In genomic region chr3:50624634-50625033, GRCh38 we compare ENCODE assay signal across 12 cellular contexts. TPM values are rescaled to one million over a fixed set of nuclear protein-coding genes. Genes with fewer than 3 reads are reported as not detected.
A peak's percentile ranks its signal among the peaks of the same experiment; 100 is the strongest.
DNase-seq lines count a peak whose midpoint lies in the region; ATAC-seq and TF ChIP-seq lines count a peak whose summit lies in the region.
"Had no signal": no experiment of that assay in that cellular context is flagged by ENCODE, and none has a peak within 500 bp of the region (broad histone marks: within the 10 kb centered on the region; RNA-seq: fewer than 3 reads in every experiment).

No MANE protein-coding gene starts in this region.

- H3K4me2 ChIP-seq in PC-3 (ENCODE audit: low read length) = peak overlapping the region; percentile 52

- H3K4me1 ChIP-seq in PC-3 (ENCODE audit: insufficient read depth, low read length) = peaks cover 92% of the 10 kb centered on the region
- peaks cover 65 to 99% (median 75%) of the 10 kb centered on the region in 3 donors for H3K4me1 ChIP-seq in skeletal muscle tissue (ENCODE audit: control insufficient read depth in 3 of 3, insufficient read depth in 3 of 3, low read length in 3 of 3)
- H3K4me1 ChIP-seq: testis had no signal

- H3K36me3 Mint-ChIP-seq in activated CD8-positive, alpha-beta memory T cell treated with anti-CD3 and anti-CD28 coated beads, Interleukin-2, amount 10 ng/mL, durations not matched to agents 7 days and 5 days = peaks cover 36% of the 10 kb centered on the region

- no peak for TF ChIP-seq CTCF in PC-3 (conservative IDR thresholded peaks at IDR 0.05; ENCODE audit: low read depth, low read length)

- H3K4me3 Mint-ChIP-seq in activated CD8-positive, alpha-beta memory T cell treated with anti-CD3 and anti-CD28 coated beads, Interleukin-2, amount 10 ng/mL, durations not matched to agents 7 days and 5 days = peak overlapping the region; percentile 54

- no peaks in the 10 kb centered on the region for H3K27me3 ChIP-seq in PC-3 (ENCODE audit: low read length)
- H3K27me3 ChIP-seq in skeletal muscle tissue (ENCODE audit: control insufficient read depth in 3 of 3, insufficient read depth in 3 of 3, low read length in 3 of 3) = no peaks in the 10 kb centered on the region
- H3K27me3 ChIP-seq: SJSA1, testis had no signal

- no TSS peak for BruUV-seq in PC-3 (replicated peaks; lab: Mats Ljungman, UMichigan)

- H3K9me2 ChIP-seq in PC-3 (replicated peaks; ENCODE audit: low read length) = no peaks in the 10 kb centered on the region

- no peaks in the 10 kb centered on the region for H3K27me3 Mint-ChIP-seq in activated CD8-positive, alpha-beta memory T cell treated with anti-CD3 and anti-CD28 coated beads, Interleukin-2, amount 10 ng/mL, durations not matched to agents 7 days and 5 days

- peak overlapping the region; percentile 6; the same call in 1 of the 2 replicates for H3K27ac ChIP-seq in PC-3 (ENCODE audit: low read length)
- peak overlapping the region; percentile 86 for H3K27ac ChIP-seq in epithelial cell of prostate
- peak overlapping the region; percentile 93 for H3K27ac ChIP-seq in skeletal muscle tissue (ENCODE audit: low read depth, low read length)
- H3K27ac ChIP-seq: SJSA1, testis had no signal

- intact Hi-C loops in PC-3 (cut with micrococcal nuclease) = loop anchor here (5.0 kb wide), 1 partner anchor 348 kb away; no protein-coding TSS in a partner anchor

- no peaks in the 10 kb centered on the region for H3K9me3 Mint-ChIP-seq in activated CD8-positive, alpha-beta memory T cell treated with anti-CD3 and anti-CD28 coated beads, Interleukin-2, amount 10 ng/mL, durations not matched to agents 7 days and 5 days (ENCODE audit: low read depth)

- no peaks in the 10 kb centered on the region for H4K20me1 ChIP-seq in PC-3 (ENCODE audit: low read length)

- H3K79me2 ChIP-seq in PC-3 (ENCODE audit: low read length) = peaks cover 95% of the 10 kb centered on the region

- CTCF ChIA-PET in activated CD8-positive, alpha-beta memory T cell treated with anti-CD3 and anti-CD28 coated beads, Interleukin-2, amount 10 ng/mL, durations not matched to agents 7 days and 5 days (lab: Charles Lee) = interaction anchor here (0.9 to 2.5 kb wide), 7 partner anchors 8 to 67 kb away, joined by 3 to 8 read pairs (median 5); partner anchors contain the start of gene MAPKAPK3
- CTCF ChIA-PET in PC-3 (lab: Charles Lee) = interaction anchor here (0.7 kb wide), 1 partner anchor 28 kb away, joined by 3 read pairs; no protein-coding TSS in a partner anchor

- H3K4me1 Mint-ChIP-seq in activated CD8-positive, alpha-beta memory T cell treated with anti-CD3 and anti-CD28 coated beads, Interleukin-2, amount 10 ng/mL, durations not matched to agents 7 days and 5 days = peaks cover 88% of the 10 kb centered on the region

- no peaks in the 10 kb centered on the region for H3F3A ChIP-seq in PC-3 (ENCODE audit: low read length, unreplicated experiment)

- H3K36me3 ChIP-seq in PC-3 (ENCODE audit: low read depth, low read length) (peaks cover 17% of the 10 kb centered on the region), skeletal muscle tissue (ENCODE audit: control insufficient read depth in 3 of 3, insufficient read depth in 3 of 3, low read length in 3 of 3) (peaks cover 2 to 4% (median 4%) of the 10 kb centered on the region in 3 donors)
- H3K36me3 ChIP-seq: SJSA1 had no signal

- peak overlapping the region; percentile 83 for H3K27ac Mint-ChIP-seq in activated CD8-positive, alpha-beta memory T cell treated with anti-CD3 and anti-CD28 coated beads, Interleukin-2, amount 10 ng/mL, durations not matched to agents 7 days and 5 days

- H3K4me3 ChIP-seq in PC-3 (ENCODE audit: low read length) (no peak overlapping the region), skeletal muscle tissue (ENCODE audit: low read length in 3 of 3) (peak overlapping the region in 2 of 3 donors; percentile 29 to 58)
- H3K4me3 ChIP-seq: SJSA1, testis had no signal

- no peak for ATAC-seq in activated CD8-positive, alpha-beta memory T cell treated with anti-CD3 and anti-CD28 coated beads, Interleukin-2, amount 10 ng/mL, durations not matched to agents 7 days and 5 days
- ATAC-seq in PC-3 = peak; percentile 9
- no peak for ATAC-seq in HG03039 (IDR thresholded peaks at IDR 0.05; ENCODE audit: unreplicated experiment)
- no peak for ATAC-seq in HG03135 (IDR thresholded peaks at IDR 0.05; ENCODE audit: unreplicated experiment)
- no peak for ATAC-seq in HG02610 (IDR thresholded peaks at IDR 0.05; ENCODE audit: unreplicated experiment)

- POLR2A ChIA-PET in PC-3 (lab: Charles Lee; ENCODE audit: unreplicated experiment) = no interaction called here

- H3K9me3 ChIP-seq in PC-3 (ENCODE audit: low read length) (no peaks in the 10 kb centered on the region), skeletal muscle tissue (ENCODE audit: control insufficient read depth in 3 of 3, low read length in 3 of 3) (no peaks in the 10 kb centered on the region)
- H3K9me3 ChIP-seq: SJSA1, testis had no signal

- H3K9ac ChIP-seq in PC-3 (ENCODE audit: low read length) = no peak overlapping the region
- H3K9ac ChIP-seq in skeletal muscle tissue (ENCODE audit: low read depth in 1 of 3, low read length in 3 of 3) = peak overlapping the region in 2 of 3 donors; percentile 75 to 87

- DNase-seq in activated CD8-positive, alpha-beta memory T cell treated with anti-CD3 and anti-CD28 coated beads, Interleukin-2, amount 10 ng/mL, durations not matched to agents 7 days and 5 days = no peak
- DNase-seq in activated CD8-positive, alpha-beta memory T cell treated with anti-CD3 and anti-CD28 coated beads for 24 hours = no peak
- DNase-seq in PC-3 (peak; percentile 80), epithelial cell of prostate (ENCODE audit: low read depth, low spot score) (no peak)
- DNase-seq: head of caudate nucleus, NCI-H2107, testis had no signal

- no peak overlapping the region for H2AFZ ChIP-seq in PC-3 (ENCODE audit: low read length)

RNA-seq across cellular contexts. Expression of gene MAPKAPK3, which starts 7.7 kb away (rescaled TPM):
- total RNA-seq in activated CD8-positive, alpha-beta memory T cell treated with anti-CD3 and anti-CD28 coated beads, Interleukin-2, amount 10 ng/mL, durations not matched to agents 7 days and 5 days = 100 to 1,000 TPM; 156 to 175 TPM
- 142 and 174 TPM in 2 replicates for total RNA-seq in PC-3 (2014; rRNA removed)
- total RNA-seq in skeletal muscle tissue = 20.9 TPM

RNA-seq across cellular contexts. Expression of gene CISH, which starts 13.1 kb away (rescaled TPM):
- total RNA-seq in activated CD8-positive, alpha-beta memory T cell treated with anti-CD3 and anti-CD28 coated beads, Interleukin-2, amount 10 ng/mL, durations not matched to agents 7 days and 5 days = 100 to 1,000 TPM; 266 to 369 TPM
- total RNA-seq in PC-3 (2014; rRNA removed) (1.6 and 2.3 TPM in 2 replicates), skeletal muscle tissue (4.7 TPM)

RNA-seq across cellular contexts. Expression of gene DOCK3, which starts 50.1 kb away (rescaled TPM):
- 1 to 10 TPM; 3.4 to 4.1 TPM for total RNA-seq in activated CD8-positive, alpha-beta memory T cell treated with anti-CD3 and anti-CD28 coated beads, Interleukin-2, amount 10 ng/mL, durations not matched to agents 7 days and 5 days
- total RNA-seq in PC-3 (2014; rRNA removed) (under 0.01 and 0.15 TPM in 2 replicates), skeletal muscle tissue (0.52 TPM)

RNA-seq across cellular contexts. Expression of gene HEMK1, which starts 55.3 kb away (rescaled TPM):
- total RNA-seq in activated CD8-positive, alpha-beta memory T cell treated with anti-CD3 and anti-CD28 coated beads, Interleukin-2, amount 10 ng/mL, durations not matched to agents 7 days and 5 days = 10 to 100 TPM; 49.9 to 61.3 TPM
- total RNA-seq in PC-3 (2014; rRNA removed) (20.3 and 22.2 TPM in 2 replicates), skeletal muscle tissue (7.8 TPM)

RNA-seq across cellular contexts. Expression of gene C3orf18, which starts 57.1 kb away (rescaled TPM):
- total RNA-seq in activated CD8-positive, alpha-beta memory T cell treated with anti-CD3 and anti-CD28 coated beads, Interleukin-2, amount 10 ng/mL, durations not matched to agents 7 days and 5 days = 10 to 100 TPM; 15.6 to 17.8 TPM
- 31.2 and 33.9 TPM in 2 replicates for total RNA-seq in PC-3 (2014; rRNA removed)
- 11.5 TPM for total RNA-seq in skeletal muscle tissue

Comparison
In these comparisons a context has a peak if more than half of its experiments do, and no peak if none do; other contexts are left out.
1. H3K27ac ChIP-seq: peak in every context shown above with its lines; median percentile 93 in skeletal muscle tissue; 86 in epithelial cell of prostate; 6 in PC-3.
2. RNA of gene CISH, which starts 13.1 kb away (total RNA-seq): 266 to 369 TPM in activated CD8-positive, alpha-beta memory T cell treated with anti-CD3 and anti-CD28 coated beads, Interleukin-2, amount 10 ng/mL, durations not matched to agents 7 days and 5 days; 4.7 TPM in skeletal muscle tissue (single experiment) and 1.6 to 2.3 TPM in PC-3; every median in the first group is over 10 times any median in the second.